In the genomic region with DNA sequence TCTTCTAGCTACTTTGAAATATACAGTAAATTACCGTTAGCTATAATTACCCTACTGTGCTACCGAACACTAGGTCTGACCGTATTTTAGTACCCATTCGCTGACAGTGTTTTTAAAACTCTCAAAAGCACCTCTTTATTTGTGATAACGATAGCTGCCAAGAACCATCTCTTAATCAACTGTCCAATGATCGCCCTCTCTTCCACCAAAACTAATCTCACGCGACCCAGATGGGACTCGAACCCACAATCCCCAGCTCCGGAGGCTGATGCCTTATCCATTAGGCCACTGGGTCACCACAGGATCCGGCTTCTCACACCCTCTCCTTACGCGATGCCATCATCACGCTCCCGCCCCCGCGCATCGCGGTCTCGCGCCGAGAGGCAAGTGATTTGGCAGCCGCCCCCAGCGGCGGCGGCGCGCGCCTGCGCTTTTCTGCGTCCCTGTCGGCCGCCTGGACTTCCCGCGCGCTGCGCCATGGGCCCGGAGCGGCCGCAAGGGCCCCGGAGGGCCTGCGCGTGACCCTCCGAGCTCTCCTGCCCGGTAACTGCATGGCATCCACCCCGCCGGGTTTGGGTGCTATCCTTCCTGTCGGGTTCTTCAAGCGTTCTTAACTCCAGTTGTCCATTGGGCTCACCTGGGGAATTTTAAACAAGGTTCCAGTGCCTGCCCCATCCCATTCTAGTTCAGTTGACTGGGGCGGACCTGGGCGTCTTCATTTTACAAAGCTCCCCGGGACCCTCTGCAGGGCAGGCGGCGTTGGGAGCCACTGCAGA, we compare ENCODE assay signal across 8 cellular contexts. TPM values are rescaled to one million over a fixed set of nuclear protein-coding genes. Genes with fewer than 3 reads are reported as not detected.
DNase-seq lines count a peak whose midpoint lies in the region; ATAC-seq and TF ChIP-seq lines count a peak whose summit lies in the region.

No MANE protein-coding gene starts in this region.

- H3K9me3 ChIP-seq in CD8-positive, alpha-beta T cell (ENCODE audit: low read length): no peaks in the 10 kb centered on the region
- H3K9me3 ChIP-seq in right lobe of liver: no peaks in the 10 kb centered on the region

- H3K36me3 Mint-ChIP-seq in CD8-positive, alpha-beta T cell: peaks cover 2% of the 10 kb centered on the region

- peak; percentile 93 to 99 (median 96) for DNase-seq in CD8-positive, alpha-beta T cell
- peak; percentile 86 for DNase-seq in NCI-H748 treated with DMSO at 0.1 percent for 48 hours (lab: John Stamatoyannopoulos, UW)
- DNase-seq in activated CD4-positive, alpha-beta T cell treated with anti-CD3 and anti-CD28 coated beads, Interleukin-2, amount 50 U/mL, for 48 hours: peak; percentile 99
- peak; percentile 93 to 98 (median 96) for DNase-seq in dorsolateral prefrontal cortex
- DNase-seq in right lobe of liver: peak; percentile 95 to 97 (median 97)
- DNase-seq in stimulated activated CD4-positive, alpha-beta T cell treated with anti-CD3 and anti-CD28 coated beads, Interleukin-4, amount 100 ng/mL, for 24 hours: peak; percentile 99

- intact Hi-C loops in CD8-positive, alpha-beta T cell (cut with DNase I, micrococcal nuclease): loop anchor here (1.0 to 10.0 kb wide), 5 partner anchors 9 to 775 kb away; partner anchors contain the start of genes KPNA2 (in 2 of the 2) and HELZ (in 1 of the 2)
- intact Hi-C loops in dorsolateral prefrontal cortex (cut with DNase I) (loop anchor here (1.0 to 10.0 kb wide), 5 partner anchors 15 to 195 kb away; partner anchors contain the start of genes BPTF (in 2 of the 2) and KPNA2 (in 1 of the 2)), right lobe of liver (cut with DNase I) (no loop called here)

- H3K4me3 ChIP-seq in CD8-positive, alpha-beta T cell (ENCODE audit: low read depth, low read length): peak overlapping the region; percentile 64
- H3K4me3 ChIP-seq in dorsolateral prefrontal cortex (peak overlapping the region; percentile 42 to 98 (median 78)), right lobe of liver (peak overlapping the region; percentile 53 to 70 (median 69))

- ATAC-seq in CD8-positive, alpha-beta T cell: peak; percentile 92
- peak; percentile 89 for ATAC-seq in GM19438 (IDR thresholded peaks at IDR 0.05; ENCODE audit: low read depth, unreplicated experiment)
- ATAC-seq in HG03571 (IDR thresholded peaks at IDR 0.05; ENCODE audit: unreplicated experiment): peak; percentile 95
- peak; percentile 92 to 96 (median 94) for ATAC-seq in right lobe of liver

- peaks cover 23% of the 10 kb centered on the region for H3K4me1 Mint-ChIP-seq in CD8-positive, alpha-beta T cell (ENCODE audit: low read depth)

- peak; percentile 33 for TF ChIP-seq CTCF in CD8-positive, alpha-beta T cell (IDR thresholded peaks at IDR 0.05)
- TF ChIP-seq CTCF in dorsolateral prefrontal cortex (IDR thresholded peaks at IDR 0.05 in 54 of 56, conservative IDR thresholded peaks at IDR 0.05 in 2 of 56; ENCODE audit: low read depth in 1 of 56, partially characterized antibody in 56 of 56): peak in 53 of 56 donors; percentile 1 to 73 (median 50)
- TF ChIP-seq CTCF in right lobe of liver (IDR thresholded peaks at IDR 0.05): peak; percentile 28 to 71 (median 43)

- H3K27me3 ChIP-seq in CD8-positive, alpha-beta T cell (ENCODE audit: insufficient read depth, low read length): no peaks in the 10 kb centered on the region
- H3K27me3 ChIP-seq in dorsolateral prefrontal cortex (no peaks in the 10 kb centered on the region), right lobe of liver (no peaks in the 10 kb centered on the region)

- CTCF ChIA-PET in CD8-positive, alpha-beta T cell (lab: Charles Lee): interaction anchor here (0.9 to 1.6 kb wide), 5 partner anchors 9 to 24 kb away, joined by 3 to 5 read pairs (median 4); partner anchors contain the start of gene C17orf58

- H3K27ac Mint-ChIP-seq in CD8-positive, alpha-beta T cell: peak overlapping the region; percentile 93

- under 1% methylated on average over 48 of the region's 54 CpGs for WGBS in right lobe of liver (ENCODE audit: insufficient coverage, low coverage, low lambda C conversion rate, missing lambda C conversion rate)

- peak overlapping the region; percentile 58 for H3K27ac ChIP-seq in CD8-positive, alpha-beta T cell (ENCODE audit: low read depth, low read length)
- peak overlapping the region; percentile 59 to 98 (median 93) for H3K27ac ChIP-seq in dorsolateral prefrontal cortex
- peak overlapping the region; percentile 87 to 92 (median 90) for H3K27ac ChIP-seq in right lobe of liver

- H3K4me1 ChIP-seq in CD8-positive, alpha-beta T cell (ENCODE audit: insufficient read depth, low read length): peaks cover 6% of the 10 kb centered on the region
- peaks cover 0 to 3% (median 0%) of the 10 kb centered on the region in 4 donors for H3K4me1 ChIP-seq in right lobe of liver

- H3K4me3 Mint-ChIP-seq in CD8-positive, alpha-beta T cell: peak overlapping the region; percentile 84

- POLR2A ChIA-PET in CD8-positive, alpha-beta T cell (lab: Charles Lee): interaction anchor here (0.8 to 1.5 kb wide), 6 partner anchors 15 to 405 kb away, joined by 3 to 6 read pairs (median 4); partner anchors contain the start of genes C17orf58 and KPNA2

- H3K9me3 Mint-ChIP-seq in CD8-positive, alpha-beta T cell: no peaks in the 10 kb centered on the region

- TF ChIP-seq POLR2A in right lobe of liver (IDR thresholded peaks at IDR 0.05): peak; percentile 82

- H3K36me3 ChIP-seq in CD8-positive, alpha-beta T cell (ENCODE audit: insufficient read depth, low read length): no peaks in the 10 kb centered on the region
- no peaks in the 10 kb centered on the region for H3K36me3 ChIP-seq in right lobe of liver

- no peaks in the 10 kb centered on the region for H3K27me3 Mint-ChIP-seq in CD8-positive, alpha-beta T cell (ENCODE audit: low read depth)

RNA-seq across cellular contexts. Expression of gene KPNA2, which starts 15.7 kb away (rescaled TPM):
- 100 to 1,000 TPM; 111 to 121 TPM for total RNA-seq in CD8-positive, alpha-beta T cell
- 10 to 100 TPM; 17.2 to 55.8 (median 35.5) TPM for total RNA-seq in dorsolateral prefrontal cortex
- 10 to 100 TPM in 4 of 6 experiments, 1 to 10 TPM in 2; 9.2 to 36.6 (median 20.0) TPM for total RNA-seq in right lobe of liver

RNA-seq across cellular contexts. Expression of gene C17orf58, which starts 23.6 kb away (rescaled TPM):
- under 1 TPM; 0.19 to 0.30 TPM for total RNA-seq in CD8-positive, alpha-beta T cell
- total RNA-seq in dorsolateral prefrontal cortex (10 to 100 TPM in 60 of 120 experiments, 1 to 10 TPM in 60; 6.1 to 15.7 (median 10.0) TPM), right lobe of liver (10 to 100 TPM in 1 of 6 experiments, 1 to 10 TPM in 5; 7.2 to 12.4 (median 8.3) TPM)

Comparison
In these comparisons a context has a peak if more than half of its experiments do, and no peak if none do; other contexts are left out.
1. Peak in every context shown above with its lines: DNase-seq, ATAC-seq, H3K4me3 ChIP-seq and H3K27ac ChIP-seq.
2. RNA of gene C17orf58, which starts 23.6 kb away (total RNA-seq): 6.1 to 15.7 TPM in dorsolateral prefrontal cortex and 7.2 to 12.4 TPM in right lobe of liver; 0.19 to 0.30 TPM in CD8-positive, alpha-beta T cell; every median in the first group is over 4 times any median in the second.
3. intact Hi-C loops: an anchor here in CD8-positive, alpha-beta T cell (1.0 to 10.0 kb wide) and dorsolateral prefrontal cortex (1.0 to 10.0 kb wide); none called in right lobe of liver.